ENCODE assay signal across 1 cellular context in genomic region chr7:149239345-149240143, GRCh38.
TF ChIP-seq lines count a peak whose summit lies in the region.

ZNF212 (plus strand) TSS chr7:149239651; CDS start chr7:149239779, 128 bp downstream.

TF ChIP-seq in HepG2, 621 proteins besides CTCF, POLR2A, EP300 and RAD21 (continued from another document and continues in another):
- TF ChIP-seq NCOR1 (IDR thresholded peaks at IDR 0.05; ENCODE audit: borderline replicate concordance, low read length) (no peak), PREB (CRISPR knock-in tag; IDR thresholded peaks at IDR 0.05) (no peak), ZNF546 (CRISPR knock-in tag; conservative IDR thresholded peaks at IDR 0.05) (no peak; the same call in 1 of the 2 replicates), RBM22 (optimal IDR thresholded peaks at IDR 0.05; ENCODE audit: low read length) (no peak), ZNF331 (CRISPR knock-in tag; IDR thresholded peaks at IDR 0.05) (peak; percentile 86; the same call in 1 of the 2 replicates), AGO1 (IDR thresholded peaks at IDR 0.05; ENCODE audit: low read depth, low read length, poor library complexity, severe bottlenecking) (peak; percentile 70), ZNF550 (CRISPR knock-in tag; IDR thresholded peaks at IDR 0.05; ENCODE audit: borderline replicate concordance) (no peak), ARID2 (CRISPR knock-in tag; IDR thresholded peaks at IDR 0.05; ENCODE audit: borderline replicate concordance) (no peak), MEF2D (CRISPR knock-in tag; IDR thresholded peaks at IDR 0.05) (no peak), ATM (IDR thresholded peaks at IDR 0.05; ENCODE audit: borderline replicate concordance) (no peak), POLR2AphosphoS2 (IDR thresholded peaks at IDR 0.05; ENCODE audit: low read depth, low read length) (no peak), RCOR2 (CRISPR knock-in tag; IDR thresholded peaks at IDR 0.05) (peak; percentile 34; the same call in 1 of the 2 replicates), CHD4 (IDR thresholded peaks at IDR 0.05; ENCODE audit: borderline replicate concordance, low read length) (no peak), GATAD2A (CRISPR knock-in tag; IDR thresholded peaks at IDR 0.05) (peak; percentile 66), ZNF337 (CRISPR knock-in tag; IDR thresholded peaks at IDR 0.05; ENCODE audit: borderline replicate concordance, low read depth) (no peak), STAT5B (CRISPR knock-in tag; IDR thresholded peaks at IDR 0.05) (no peak; the same call in 1 of the 2 replicates), JARID2 (CRISPR knock-in tag; IDR thresholded peaks at IDR 0.05; ENCODE audit: insufficient replicate concordance) (no peak), U2AF1 (optimal IDR thresholded peaks at IDR 0.05; ENCODE audit: low read depth, low read length) (no peak), IKZF1 (IDR thresholded peaks at IDR 0.05) (no peak), ZNF235 (CRISPR knock-in tag; IDR thresholded peaks at IDR 0.05; ENCODE audit: borderline replicate concordance) (no peak), CENPX (CRISPR knock-in tag; IDR thresholded peaks at IDR 0.05) (no peak), MAF1 (CRISPR knock-in tag; IDR thresholded peaks at IDR 0.05; ENCODE audit: borderline replicate concordance) (peak; percentile 75; the same call in 1 of the 2 replicates), BCL6 (CRISPR knock-in tag; IDR thresholded peaks at IDR 0.05) (peak; percentile 60; the same call in 1 of the 2 replicates), ZNF672 (CRISPR knock-in tag; IDR thresholded peaks at IDR 0.05) (no peak), TMF1 (CRISPR knock-in tag; IDR thresholded peaks at IDR 0.05; ENCODE audit: low read depth) (no peak), GFI1 (CRISPR knock-in tag; IDR thresholded peaks at IDR 0.05; ENCODE audit: borderline replicate concordance) (peak; percentile 31; the same call in 1 of the 2 replicates), ZNF670 (CRISPR knock-in tag; IDR thresholded peaks at IDR 0.05; ENCODE audit: borderline replicate concordance) (peak; percentile 91; the same call in 1 of the 2 replicates), DPF2 (CRISPR knock-in tag; IDR thresholded peaks at IDR 0.05; ENCODE audit: borderline replicate concordance, low read depth) (no peak), PATZ1 (CRISPR knock-in tag; IDR thresholded peaks at IDR 0.05) (peak; percentile 55), ZSCAN20 (CRISPR knock-in tag; IDR thresholded peaks at IDR 0.05; ENCODE audit: borderline replicate concordance) (no peak), TBL1XR1 (IDR thresholded peaks at IDR 0.05; ENCODE audit: borderline replicate concordance, low read length, partially characterized antibody) (no peak), ZNF30 (CRISPR knock-in tag; IDR thresholded peaks at IDR 0.05) (no peak), SMARCC2 (IDR thresholded peaks at IDR 0.05) (no peak), MLXIP (CRISPR knock-in tag; IDR thresholded peaks at IDR 0.05; ENCODE audit: borderline replicate concordance) (no peak), HES4 (CRISPR knock-in tag; IDR thresholded peaks at IDR 0.05; ENCODE audit: borderline replicate concordance) (peak; percentile 70; the same call in 1 of the 2 replicates), PCBP1 (IDR thresholded peaks at IDR 0.05; ENCODE audit: borderline replicate concordance, low read depth, low read length) (no peak), RBM39 (IDR thresholded peaks at IDR 0.05; ENCODE audit: low read depth, low read length, poor library complexity, severe bottlenecking) (peak; percentile 60), FOXP4 (CRISPR knock-in tag; IDR thresholded peaks at IDR 0.05) (peak; percentile 51; the same call in 1 of the 2 replicates), ZNF501 (CRISPR knock-in tag; IDR thresholded peaks at IDR 0.05) (peak; percentile 95), MAZ (IDR thresholded peaks at IDR 0.05; ENCODE audit: borderline replicate concordance, low read depth, low read length) (no peak), MAZ (CRISPR knock-in tag; IDR thresholded peaks at IDR 0.05; ENCODE audit: low read depth) (peak; percentile 87), ZNF232 (CRISPR knock-in tag; IDR thresholded peaks at IDR 0.05; ENCODE audit: borderline replicate concordance) (no peak)
- TF ChIP-seq, protein P1, sequence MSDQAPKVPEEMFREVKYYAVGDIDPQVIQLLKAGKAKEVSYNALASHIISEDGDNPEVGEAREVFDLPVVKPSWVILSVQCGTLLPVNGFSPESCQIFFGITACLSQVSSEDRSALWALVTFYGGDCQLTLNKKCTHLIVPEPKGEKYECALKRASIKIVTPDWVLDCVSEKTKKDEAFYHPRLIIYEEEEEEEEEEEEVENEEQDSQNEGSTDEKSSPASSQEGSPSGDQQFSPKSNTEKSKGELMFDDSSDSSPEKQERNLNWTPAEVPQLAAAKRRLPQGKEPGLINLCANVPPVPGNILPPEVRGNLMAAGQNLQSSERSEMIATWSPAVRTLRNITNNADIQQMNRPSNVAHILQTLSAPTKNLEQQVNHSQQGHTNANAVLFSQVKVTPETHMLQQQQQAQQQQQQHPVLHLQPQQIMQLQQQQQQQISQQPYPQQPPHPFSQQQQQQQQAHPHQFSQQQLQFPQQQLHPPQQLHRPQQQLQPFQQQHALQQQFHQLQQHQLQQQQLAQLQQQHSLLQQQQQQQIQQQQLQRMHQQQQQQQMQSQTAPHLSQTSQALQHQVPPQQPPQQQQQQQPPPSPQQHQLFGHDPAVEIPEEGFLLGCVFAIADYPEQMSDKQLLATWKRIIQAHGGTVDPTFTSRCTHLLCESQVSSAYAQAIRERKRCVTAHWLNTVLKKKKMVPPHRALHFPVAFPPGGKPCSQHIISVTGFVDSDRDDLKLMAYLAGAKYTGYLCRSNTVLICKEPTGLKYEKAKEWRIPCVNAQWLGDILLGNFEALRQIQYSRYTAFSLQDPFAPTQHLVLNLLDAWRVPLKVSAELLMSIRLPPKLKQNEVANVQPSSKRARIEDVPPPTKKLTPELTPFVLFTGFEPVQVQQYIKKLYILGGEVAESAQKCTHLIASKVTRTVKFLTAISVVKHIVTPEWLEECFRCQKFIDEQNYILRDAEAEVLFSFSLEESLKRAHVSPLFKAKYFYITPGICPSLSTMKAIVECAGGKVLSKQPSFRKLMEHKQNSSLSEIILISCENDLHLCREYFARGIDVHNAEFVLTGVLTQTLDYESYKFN (CRISPR knock-in tag; conservative IDR thresholded peaks at IDR 0.05) = peak; percentile 39; the same call in 1 of the 2 replicates
- TF ChIP-seq, protein P2, sequence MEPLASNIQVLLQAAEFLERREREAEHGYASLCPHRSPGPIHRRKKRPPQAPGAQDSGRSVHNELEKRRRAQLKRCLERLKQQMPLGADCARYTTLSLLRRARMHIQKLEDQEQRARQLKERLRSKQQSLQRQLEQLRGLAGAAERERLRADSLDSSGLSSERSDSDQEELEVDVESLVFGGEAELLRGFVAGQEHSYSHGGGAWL (CRISPR knock-in tag; IDR thresholded peaks at IDR 0.05) = peak; percentile 73
- TF ChIP-seq, protein P3, sequence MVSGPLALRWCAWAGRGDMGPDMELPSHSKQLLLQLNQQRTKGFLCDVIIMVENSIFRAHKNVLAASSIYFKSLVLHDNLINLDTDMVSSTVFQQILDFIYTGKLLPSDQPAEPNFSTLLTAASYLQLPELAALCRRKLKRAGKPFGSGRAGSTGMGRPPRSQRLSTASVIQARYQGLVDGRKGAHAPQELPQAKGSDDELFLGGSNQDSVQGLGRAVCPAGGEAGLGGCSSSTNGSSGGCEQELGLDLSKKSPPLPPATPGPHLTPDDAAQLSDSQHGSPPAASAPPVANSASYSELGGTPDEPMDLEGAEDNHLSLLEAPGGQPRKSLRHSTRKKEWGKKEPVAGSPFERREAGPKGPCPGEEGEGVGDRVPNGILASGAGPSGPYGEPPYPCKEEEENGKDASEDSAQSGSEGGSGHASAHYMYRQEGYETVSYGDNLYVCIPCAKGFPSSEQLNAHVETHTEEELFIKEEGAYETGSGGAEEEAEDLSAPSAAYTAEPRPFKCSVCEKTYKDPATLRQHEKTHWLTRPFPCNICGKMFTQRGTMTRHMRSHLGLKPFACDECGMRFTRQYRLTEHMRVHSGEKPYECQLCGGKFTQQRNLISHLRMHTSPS (CRISPR knock-in tag; IDR thresholded peaks at IDR 0.05; ENCODE audit: low read depth) = peak; percentile 91
- TF ChIP-seq, protein P4, sequence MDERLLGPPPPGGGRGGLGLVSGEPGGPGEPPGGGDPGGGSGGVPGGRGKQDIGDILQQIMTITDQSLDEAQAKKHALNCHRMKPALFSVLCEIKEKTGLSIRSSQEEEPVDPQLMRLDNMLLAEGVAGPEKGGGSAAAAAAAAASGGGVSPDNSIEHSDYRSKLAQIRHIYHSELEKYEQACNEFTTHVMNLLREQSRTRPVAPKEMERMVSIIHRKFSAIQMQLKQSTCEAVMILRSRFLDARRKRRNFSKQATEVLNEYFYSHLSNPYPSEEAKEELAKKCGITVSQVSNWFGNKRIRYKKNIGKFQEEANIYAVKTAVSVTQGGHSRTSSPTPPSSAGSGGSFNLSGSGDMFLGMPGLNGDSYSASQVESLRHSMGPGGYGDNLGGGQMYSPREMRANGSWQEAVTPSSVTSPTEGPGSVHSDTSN (CRISPR knock-in tag; IDR thresholded peaks at IDR 0.05) = peak; percentile 45; the same call in 1 of the 2 replicates
- TF ChIP-seq, protein P5, sequence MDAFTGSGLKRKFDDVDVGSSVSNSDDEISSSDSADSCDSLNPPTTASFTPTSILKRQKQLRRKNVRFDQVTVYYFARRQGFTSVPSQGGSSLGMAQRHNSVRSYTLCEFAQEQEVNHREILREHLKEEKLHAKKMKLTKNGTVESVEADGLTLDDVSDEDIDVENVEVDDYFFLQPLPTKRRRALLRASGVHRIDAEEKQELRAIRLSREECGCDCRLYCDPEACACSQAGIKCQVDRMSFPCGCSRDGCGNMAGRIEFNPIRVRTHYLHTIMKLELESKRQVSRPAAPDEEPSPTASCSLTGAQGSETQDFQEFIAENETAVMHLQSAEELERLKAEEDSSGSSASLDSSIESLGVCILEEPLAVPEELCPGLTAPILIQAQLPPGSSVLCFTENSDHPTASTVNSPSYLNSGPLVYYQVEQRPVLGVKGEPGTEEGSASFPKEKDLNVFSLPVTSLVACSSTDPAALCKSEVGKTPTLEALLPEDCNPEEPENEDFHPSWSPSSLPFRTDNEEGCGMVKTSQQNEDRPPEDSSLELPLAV (CRISPR knock-in tag; conservative IDR thresholded peaks at IDR 0.05; ENCODE audit: low read depth) = no peak
